40 cellular contexts compared by ENCODE assay signal in genomic region chr4:180940680-180941079, GRCh38.
"Had no signal": no experiment of that assay in that cellular context is flagged by ENCODE, and none has a peak within 500 bp of the region (broad histone marks: within the 10 kb centered on the region; RNA-seq: fewer than 3 reads in every experiment).

No MANE protein-coding gene starts in this region.

- H3K27ac Mint-ChIP-seq: activated naive CD4-positive, alpha-beta T cell treated with anti-CD3 and anti-CD28 coated beads for 36 hours; activated naive CD4-positive, alpha-beta T cell treated with anti-CD3 and anti-CD28 coated beads, Interleukin-2, amount 10 ng/mL, durations not matched to agents 7 days and 5 days; activated naive CD4-positive, alpha-beta T cell treated with anti-CD3 and anti-CD28 coated beads, Interleukin-2, amount 50 U/mL, for 24 hours; activated naive CD4-positive, alpha-beta T cell treated with anti-CD3 and anti-CD28 coated beads, Interleukin-2, amount 50 U/mL, for 72 hours; activated naive CD8-positive, alpha-beta T cell; activated naive CD8-positive, alpha-beta T cell treated with anti-CD3 and anti-CD28 coated beads for 36 hours; activated naive CD8-positive, alpha-beta T cell treated with anti-CD3 and anti-CD28 coated beads, Interleukin-2, amount 10 ng/mL, durations not matched to agents 7 days and 5 days; activated naive CD8-positive, alpha-beta T cell treated with anti-CD3 and anti-CD28 coated beads, Interleukin-2, amount 50 U/mL, for 24 hours; activated T-cell treated with anti-CD3 and anti-CD28 coated beads, Interleukin-2, amount 50 U/mL, for 24 hours; activated T-cell treated with anti-CD3 and anti-CD28 coated beads, Interleukin-2, amount 50 U/mL, for 72 hours; activated T-helper 1 cell treated with anti-CD3 and anti-CD28 coated beads, Interleukin-12 subunit alpha, Interleukin-12 subunit beta, Interleukin-2, Interleukin-4 antibody, amounts not matched to agents 30 ng/mL and 10 ng/mL and 1 ng/mL, durations not matched to agents 14 hours and 24 hours and 36 hours; activated T-helper 17 cell treated with anti-CD3 and anti-CD28 coated beads, Interleukin-2, amount 50 U/mL, for 72 hours; activated T-helper 2 cell treated with anti-CD3 and anti-CD28 coated beads, Interferon-gamma antibody, Interleukin-2, Interleukin-4, amounts not matched to agents 10 μg/mL and 5 μg/mL and 100 μg/mL, durations not matched to agents 14 hours and 24 hours and 36 hours; brain had no signal

- DNase-seq: activated effector memory CD4-positive, alpha-beta T cell treated with anti-CD3 and anti-CD28 coated beads, Interleukin-2, amount 50 U/mL, for 16 hours; activated effector memory CD4-positive, alpha-beta T cell treated with Interleukin-2 at 50 U/mL for 16 hours; activated gamma-delta T cell; activated gamma-delta T cell treated with Interleukin-2 at 50 U/mL for 16 hours; activated naive CD4-positive, alpha-beta T cell; activated naive CD4-positive, alpha-beta T cell treated with anti-CD3 and anti-CD28 coated beads for 36 hours; activated naive CD4-positive, alpha-beta T cell treated with anti-CD3 and anti-CD28 coated beads, Interleukin-2, amount 10 ng/mL, durations not matched to agents 7 days and 5 days; activated naive CD4-positive, alpha-beta T cell treated with anti-CD3 and anti-CD28 coated beads, Interleukin-2, amount 50 U/mL, for 16 hours; activated naive CD4-positive, alpha-beta T cell treated with Interleukin-2 at 50 U/mL for 16 hours; activated naive CD8-positive, alpha-beta T cell treated with anti-CD3 and anti-CD28 coated beads for 36 hours; activated naive CD8-positive, alpha-beta T cell treated with anti-CD3 and anti-CD28 coated beads, Interleukin-2, amount 10 ng/mL, durations not matched to agents 7 days and 5 days; activated naive CD8-positive, alpha-beta T cell treated with anti-CD3 and anti-CD28 coated beads, Interleukin-2, amount 50 U/mL, for 24 hours; activated T-cell treated with anti-CD3 and anti-CD28 coated beads, Interleukin-2, amount 50 U/mL, for 1 hour; activated T-cell treated with anti-CD3 and anti-CD28 coated beads, Interleukin-2, amount 50 U/mL, for 24 hours; activated T-cell treated with anti-CD3 and anti-CD28 coated beads, Interleukin-2, amount 50 U/mL, for 4 hours; activated T-cell treated with anti-CD3 and anti-CD28 coated beads, Interleukin-2, amount 50 U/mL, for 48 hours; activated T-cell treated with anti-CD3 and anti-CD28 coated beads, Interleukin-2, amount 50 U/mL, for 72 hours; adrenal gland; amniotic stem cell; amygdala; anterior cingulate cortex; aorta; body of pancreas; brain microvascular endothelial cell; caudate nucleus; central memory CD4-positive, alpha-beta T cell; cerebellar nuclear complex had no signal

- H3K36me3 Mint-ChIP-seq: activated naive CD4-positive, alpha-beta T cell treated with anti-CD3 and anti-CD28 coated beads, Interleukin-2, amount 10 ng/mL, durations not matched to agents 7 days and 5 days; activated naive CD4-positive, alpha-beta T cell treated with anti-CD3 and anti-CD28 coated beads, Interleukin-2, amount 50 U/mL, for 24 hours; activated naive CD4-positive, alpha-beta T cell treated with anti-CD3 and anti-CD28 coated beads, Interleukin-2, amount 50 U/mL, for 72 hours; activated naive CD8-positive, alpha-beta T cell; activated naive CD8-positive, alpha-beta T cell treated with anti-CD3 and anti-CD28 coated beads for 36 hours; activated naive CD8-positive, alpha-beta T cell treated with anti-CD3 and anti-CD28 coated beads, Interleukin-2, amount 10 ng/mL, durations not matched to agents 7 days and 5 days; brain had no signal

- H3K27ac ChIP-seq: adrenal gland, ascending aorta, body of pancreas, brain microvascular endothelial cell, breast epithelium, cardiac muscle cell had no signal

- H3K4me1 Mint-ChIP-seq: activated naive CD4-positive, alpha-beta T cell treated with anti-CD3 and anti-CD28 coated beads, Interleukin-2, amount 10 ng/mL, durations not matched to agents 7 days and 5 days; activated naive CD4-positive, alpha-beta T cell treated with anti-CD3 and anti-CD28 coated beads, Interleukin-2, amount 50 U/mL, for 24 hours; activated naive CD8-positive, alpha-beta T cell treated with anti-CD3 and anti-CD28 coated beads for 36 hours; activated naive CD8-positive, alpha-beta T cell treated with anti-CD3 and anti-CD28 coated beads, Interleukin-2, amount 10 ng/mL, durations not matched to agents 7 days and 5 days; activated naive CD8-positive, alpha-beta T cell treated with anti-CD3 and anti-CD28 coated beads, Interleukin-2, amount 50 U/mL, for 24 hours; activated T-helper 17 cell treated with anti-CD3 and anti-CD28 coated beads, Interleukin-2, amount 50 U/mL, for 72 hours; brain; central memory CD8-positive, alpha-beta T cell had no signal

- ATAC-seq: activated naive CD4-positive, alpha-beta T cell treated with anti-CD3 and anti-CD28 coated beads, Interleukin-2, amount 50 U/mL, for 72 hours; activated naive CD8-positive, alpha-beta T cell treated with anti-CD3 and anti-CD28 coated beads, Interleukin-2, amount 50 U/mL, for 24 hours; activated T-cell treated with anti-CD3 and anti-CD28 coated beads, Interleukin-2, amount 50 U/mL, for 4 hours; activated T-cell treated with anti-CD3 and anti-CD28 coated beads, Interleukin-2, amount 50 U/mL, for 72 hours; activated T-helper 17 cell treated with anti-CD3 and anti-CD28 coated beads, Interleukin-2, amount 50 U/mL, for 72 hours; body of pancreas had no signal

- FAIRE-seq: astrocyte, bronchial epithelial cell had no signal

- H3K4me1 ChIP-seq: adrenal gland, ascending aorta, body of pancreas, breast epithelium had no signal

- H3K36me3 ChIP-seq: adrenal gland, ascending aorta, brain microvascular endothelial cell, breast epithelium, cardiac muscle cell had no signal

- H3K27me3 Mint-ChIP-seq: activated naive CD4-positive, alpha-beta T cell treated with anti-CD3 and anti-CD28 coated beads, Interleukin-2, amount 10 ng/mL, durations not matched to agents 7 days and 5 days; activated naive CD4-positive, alpha-beta T cell treated with anti-CD3 and anti-CD28 coated beads, Interleukin-2, amount 50 U/mL, for 24 hours; activated naive CD8-positive, alpha-beta T cell; activated naive CD8-positive, alpha-beta T cell treated with anti-CD3 and anti-CD28 coated beads for 36 hours; activated naive CD8-positive, alpha-beta T cell treated with anti-CD3 and anti-CD28 coated beads, Interleukin-2, amount 50 U/mL, for 24 hours; activated T-cell treated with anti-CD3 and anti-CD28 coated beads, Interleukin-2, amount 50 U/mL, for 24 hours; activated T-helper 17 cell treated with anti-CD3 and anti-CD28 coated beads, Interleukin-2, amount 50 U/mL, for 72 hours; brain; central memory CD8-positive, alpha-beta T cell had no signal

- H3K4me3 Mint-ChIP-seq: activated naive CD4-positive, alpha-beta T cell treated with anti-CD3 and anti-CD28 coated beads for 36 hours; activated naive CD4-positive, alpha-beta T cell treated with anti-CD3 and anti-CD28 coated beads, Interleukin-2, amount 10 ng/mL, durations not matched to agents 7 days and 5 days; activated naive CD4-positive, alpha-beta T cell treated with anti-CD3 and anti-CD28 coated beads, Interleukin-2, amount 50 U/mL, for 24 hours; activated naive CD8-positive, alpha-beta T cell; activated naive CD8-positive, alpha-beta T cell treated with anti-CD3 and anti-CD28 coated beads for 36 hours; activated naive CD8-positive, alpha-beta T cell treated with anti-CD3 and anti-CD28 coated beads, Interleukin-2, amount 10 ng/mL, durations not matched to agents 7 days and 5 days; activated naive CD8-positive, alpha-beta T cell treated with anti-CD3 and anti-CD28 coated beads, Interleukin-2, amount 50 U/mL, for 24 hours; activated T-cell treated with anti-CD3 and anti-CD28 coated beads, Interleukin-2, amount 50 U/mL, for 24 hours; activated T-cell treated with anti-CD3 and anti-CD28 coated beads, Interleukin-2, amount 50 U/mL, for 4 hours; activated T-cell treated with anti-CD3 and anti-CD28 coated beads, Interleukin-2, amount 50 U/mL, for 72 hours; activated T-helper 1 cell treated with anti-CD3 and anti-CD28 coated beads, Interleukin-12 subunit alpha, Interleukin-12 subunit beta, Interleukin-2, Interleukin-4 antibody, amounts not matched to agents 30 ng/mL and 10 ng/mL and 1 ng/mL, durations not matched to agents 14 hours and 24 hours and 36 hours; activated T-helper 17 cell treated with anti-CD3 and anti-CD28 coated beads, Interleukin-2, amount 50 U/mL, for 72 hours; brain; central memory CD8-positive, alpha-beta T cell had no signal

- H3K9me3 ChIP-seq: adrenal gland, ascending aorta, body of pancreas, breast epithelium had no signal

- H3K4me3 ChIP-seq: adrenal gland, ascending aorta, body of pancreas, breast epithelium, cardiac muscle cell had no signal

- H3K9me3 Mint-ChIP-seq: activated naive CD4-positive, alpha-beta T cell treated with anti-CD3 and anti-CD28 coated beads for 36 hours; activated naive CD4-positive, alpha-beta T cell treated with anti-CD3 and anti-CD28 coated beads, Interleukin-2, amount 10 ng/mL, durations not matched to agents 7 days and 5 days; activated naive CD4-positive, alpha-beta T cell treated with anti-CD3 and anti-CD28 coated beads, Interleukin-2, amount 50 U/mL, for 24 hours; activated naive CD8-positive, alpha-beta T cell treated with anti-CD3 and anti-CD28 coated beads for 36 hours; activated naive CD8-positive, alpha-beta T cell treated with anti-CD3 and anti-CD28 coated beads, Interleukin-2, amount 10 ng/mL, durations not matched to agents 7 days and 5 days; activated T-cell treated with anti-CD3 and anti-CD28 coated beads, Interleukin-2, amount 50 U/mL, for 24 hours; activated T-helper 1 cell treated with anti-CD3 and anti-CD28 coated beads, Interleukin-12 subunit alpha, Interleukin-12 subunit beta, Interleukin-2, Interleukin-4 antibody, amounts not matched to agents 30 ng/mL and 10 ng/mL and 1 ng/mL, durations not matched to agents 14 hours and 24 hours and 36 hours; activated T-helper 2 cell treated with anti-CD3 and anti-CD28 coated beads, Interferon-gamma antibody, Interleukin-2, Interleukin-4, amounts not matched to agents 10 μg/mL and 5 μg/mL and 100 μg/mL, durations not matched to agents 14 hours and 24 hours and 36 hours; brain had no signal

- H3K27me3 ChIP-seq: adrenal gland, ascending aorta, body of pancreas, brain microvascular endothelial cell, breast epithelium, cardiac muscle cell had no signal
